In genomic region chr14:24273422-24273998, GRCh38 we compare ENCODE assay signal across 9 cellular contexts. TPM values are rescaled to one million over a fixed set of nuclear protein-coding genes. Genes with fewer than 3 reads are reported as not detected.
DNase-seq lines count a peak whose midpoint lies in the region; ATAC-seq and TF ChIP-seq lines count a peak whose summit lies in the region.
"Had no signal": no experiment of that assay in that cellular context is flagged by ENCODE, and none has a peak within 500 bp of the region (broad histone marks: within the 10 kb centered on the region; RNA-seq: fewer than 3 reads in every experiment).

No MANE protein-coding gene starts in this region.

- H3K9me3 ChIP-seq in RWPE2 (ENCODE audit: severe bottlenecking) (no peaks in the 10 kb centered on the region), esophagus squamous epithelium (no peaks in the 10 kb centered on the region)
- H3K9me3 ChIP-seq: SJSA1 had no signal

- peaks cover 2% of the 10 kb centered on the region for H3K9me3 Mint-ChIP-seq in activated T-cell treated with anti-CD3 and anti-CD28 coated beads, Interleukin-2, amount 50 U/mL, for 24 hours

- H3K36me3 ChIP-seq in RWPE2 (ENCODE audit: low read depth) (peaks cover 21% of the 10 kb centered on the region), esophagus squamous epithelium (peaks cover 0 to 18% (median 3%) of the 10 kb centered on the region in 3 donors)

- TF ChIP-seq POLR2A in esophagus squamous epithelium (IDR thresholded peaks at IDR 0.05) = no peak

- H3K27me3 ChIP-seq in RWPE2 (ENCODE audit: insufficient read depth, poor library complexity, severe bottlenecking) (no peaks in the 10 kb centered on the region), esophagus squamous epithelium (no peaks in the 10 kb centered on the region)
- H3K27me3 ChIP-seq: SJSA1 had no signal

- H3K36me3 Mint-ChIP-seq in activated T-cell treated with anti-CD3 and anti-CD28 coated beads, Interleukin-2, amount 50 U/mL, for 24 hours (ENCODE audit: low read depth) = peaks cover 19% of the 10 kb centered on the region

- 47 to 62% methylated on average over 2 to 3 of the region's 3 CpGs for WGBS in esophagus squamous epithelium, 2 donors

- H3K4me1 Mint-ChIP-seq in activated T-cell treated with anti-CD3 and anti-CD28 coated beads, Interleukin-2, amount 50 U/mL, for 24 hours (ENCODE audit: low read depth) = peaks cover 71% of the 10 kb centered on the region

- no peaks in the 10 kb centered on the region for H3K27me3 Mint-ChIP-seq in activated T-cell treated with anti-CD3 and anti-CD28 coated beads, Interleukin-2, amount 50 U/mL, for 24 hours

- ATAC-seq in RWPE2 (ENCODE audit: low read depth) = no peak
- ATAC-seq in GM18873 (IDR thresholded peaks at IDR 0.05; ENCODE audit: low FRiP score, unreplicated experiment) = no peak

- TF ChIP-seq CTCF in RWPE2 (IDR thresholded peaks at IDR 0.05; ENCODE audit: poor library complexity, severe bottlenecking) (peak; percentile 39), esophagus squamous epithelium (IDR thresholded peaks at IDR 0.05) (peak in 3 of 6 experiments; percentile 14 to 59 (median 19))

- H3K27ac Mint-ChIP-seq in activated T-cell treated with anti-CD3 and anti-CD28 coated beads, Interleukin-2, amount 50 U/mL, for 24 hours = peak overlapping the region; percentile 89

- H3K4me3 ChIP-seq in RWPE2 (ENCODE audit: severe bottlenecking) = no peak overlapping the region
- H3K4me3 ChIP-seq in esophagus squamous epithelium = no peak overlapping the region
- H3K4me3 ChIP-seq: SJSA1 had no signal

- H3K4me3 Mint-ChIP-seq in activated T-cell treated with anti-CD3 and anti-CD28 coated beads, Interleukin-2, amount 50 U/mL, for 24 hours = peak overlapping the region; percentile 13

- no peak for DNase-seq in activated T-cell treated with anti-CD3 and anti-CD28 coated beads, Interleukin-2, amount 50 U/mL, for 24 hours
- DNase-seq in activated T-cell treated with anti-CD3 and anti-CD28 coated beads, Interleukin-2, amount 50 U/mL, for 48 hours = no peak
- no peak for DNase-seq in RWPE2 (ENCODE audit: low spot score)
- no peak for DNase-seq in esophagus squamous epithelium (lab: John Stamatoyannopoulos, UW)
- DNase-seq in substantia nigra (lab: John Stamatoyannopoulos, UW) = no peak
- DNase-seq in AG08395 (ENCODE audit: low spot score) = no peak
- DNase-seq in DMS79 treated with DMSO at 0.1 percent for 48 hours (lab: John Stamatoyannopoulos, UW) = no peak

- intact Hi-C loops in esophagus squamous epithelium (cut with DNase I) = no loop called here

- peak overlapping the region; percentile 98 for H3K27ac ChIP-seq in RWPE2 (ENCODE audit: poor library complexity, severe bottlenecking)
- peak overlapping the region; percentile 85 to 100 (median 96) for H3K27ac ChIP-seq in esophagus squamous epithelium
- H3K27ac ChIP-seq in substantia nigra (ENCODE audit: low read depth, low read length, poor library complexity, severe bottlenecking) = peak overlapping the region; percentile 6
- H3K27ac ChIP-seq: SJSA1 had no signal

- H3K4me1 ChIP-seq in RWPE2 (ENCODE audit: insufficient read depth, poor library complexity, severe bottlenecking) (peaks cover 32% of the 10 kb centered on the region), esophagus squamous epithelium (peaks cover 18 to 94% (median 25%) of the 10 kb centered on the region in 3 donors)

RNA-seq across cellular contexts. Expression of gene RABGGTA, which starts 2.1 kb away (rescaled TPM):
- total RNA-seq in esophagus squamous epithelium = 100 to 1,000 TPM in 2 of 4 donors, 10 to 100 TPM in 2; 68.9 to 171 (median 108) TPM

RNA-seq across cellular contexts. Expression of gene TGM1, which starts 10.5 kb away (rescaled TPM):
- 1,000 to 10,000 TPM in 2 of 4 donors, 100 to 1,000 TPM in 2; 566 to 1,879 (median 1,037) TPM for total RNA-seq in esophagus squamous epithelium

RNA-seq across cellular contexts. Expression of gene DHRS1, which starts 26.1 kb away (rescaled TPM):
- 100 to 1,000 TPM in 2 of 4 donors, 10 to 100 TPM in 2; 81.6 to 164 (median 101) TPM for total RNA-seq in esophagus squamous epithelium

RNA-seq across cellular contexts. Expression of gene NOP9, which starts 26.1 kb away (rescaled TPM):
- total RNA-seq in esophagus squamous epithelium = 10 to 100 TPM; 18.0 to 29.8 (median 25.0) TPM

RNA-seq across cellular contexts. Expression of gene TINF2, which starts 31.1 kb away (rescaled TPM):
- total RNA-seq in esophagus squamous epithelium = 10 to 100 TPM; 46.3 to 94.3 (median 56.1) TPM

Comparison
In these comparisons a context has a peak if more than half of its experiments do, and no peak if none do; other contexts are left out.
1. H3K27ac ChIP-seq: peak in every context shown above with its lines; median percentile 98 in RWPE2; 96 in esophagus squamous epithelium; 6 in substantia nigra.